Comparison of ENCODE assay signal across 9 cellular contexts in genomic region chr1:21956720-21957552, GRCh38. TPM values are rescaled to one million over a fixed set of nuclear protein-coding genes. Genes with fewer than 3 reads are reported as not detected.
DNase-seq lines count a peak whose midpoint lies in the region; ATAC-seq and TF ChIP-seq lines count a peak whose summit lies in the region.
"Had no signal": no experiment of that assay in that cellular context is flagged by ENCODE, and none has a peak within 500 bp of the region (broad histone marks: within the 10 kb centered on the region; RNA-seq: fewer than 3 reads in every experiment).

No MANE protein-coding gene starts in this region.

- 11 to 22% methylated on average over 10 to 18 of the region's 18 CpGs for WGBS in body of pancreas, 2 donors

- peak in 2 of 3 donors; percentile 32 to 57 for TF ChIP-seq POLR2A in body of pancreas (IDR thresholded peaks at IDR 0.05)

- peak overlapping the region; percentile 45 to 51 for H3K9ac ChIP-seq in stomach smooth muscle (ENCODE audit: low read length in 2 of 2)

- H3K9me3 ChIP-seq in body of pancreas (no peaks in the 10 kb centered on the region), stomach smooth muscle (ENCODE audit: control insufficient read depth in 2 of 2, low read length in 2 of 2) (no peaks in the 10 kb centered on the region)

- no peaks in the 10 kb centered on the region for H3K9me3 Mint-ChIP-seq in memory B cell

- TF ChIP-seq CTCF in body of pancreas (IDR thresholded peaks at IDR 0.05), result no peak

- H3K27ac ChIP-seq in body of pancreas (peak overlapping the region; percentile 70 to 87 (median 81)), stomach smooth muscle (ENCODE audit: low read length) (peak overlapping the region; percentile 62)

- DNase-seq in HPDE6-E6E7 (ENCODE audit: extremely low spot score), result peak; percentile 97
- DNase-seq in T-helper 9 cell, result peak; percentile 41
- DNase-seq in body of pancreas, result peak; percentile 85 to 97 (median 93)
- no peak for DNase-seq in memory B cell (ENCODE audit: low spot score in 2 of 2)
- DNase-seq in AML-193 (lab: John Stamatoyannopoulos, UW), result no peak

- no peaks in the 10 kb centered on the region for H3K36me3 Mint-ChIP-seq in memory B cell

- H3K4me3 ChIP-seq in body of pancreas (no peak overlapping the region), stomach smooth muscle (ENCODE audit: low read length in 2 of 2) (peak overlapping the region in 1 of 2 donors; percentile 22)

- H3K36me3 ChIP-seq in body of pancreas (replicated peaks in 1 of 2; ENCODE audit: insufficient read depth in 1 of 2, low read depth in 2 of 2) (no peaks in the 10 kb centered on the region), stomach smooth muscle (ENCODE audit: control insufficient read depth in 2 of 2, insufficient read depth in 2 of 2, low read length in 2 of 2) (no peaks in the 10 kb centered on the region)

- ATAC-seq in body of pancreas (peak; percentile 87), memory B cell (ENCODE audit: low read depth) (peak; percentile 62), GM21423 (IDR thresholded peaks at IDR 0.05; ENCODE audit: unreplicated experiment) (no peak), GM21737 (IDR thresholded peaks at IDR 0.05; ENCODE audit: unreplicated experiment) (no peak)

- H3K27me3 ChIP-seq in body of pancreas, result no peaks in the 10 kb centered on the region
- H3K27me3 ChIP-seq in stomach smooth muscle (ENCODE audit: control insufficient read depth in 1 of 2, insufficient read depth in 2 of 2, low read length in 2 of 2), result no peaks in the 10 kb centered on the region

- peaks cover 4% of the 10 kb centered on the region for H3K4me1 Mint-ChIP-seq in memory B cell

- no peak overlapping the region for H3K27ac Mint-ChIP-seq in memory B cell

- intact Hi-C loops in body of pancreas (cut with DNase I), result no loop called here

- H3K4me1 ChIP-seq in body of pancreas, result peaks cover 37% of the 10 kb centered on the region
- H3K4me1 ChIP-seq in stomach smooth muscle (ENCODE audit: control insufficient read depth, insufficient read depth, low read length), result peaks cover 26% of the 10 kb centered on the region

- H3K27me3 Mint-ChIP-seq in memory B cell, result peaks cover 11% of the 10 kb centered on the region

- no peak overlapping the region for H3K4me3 Mint-ChIP-seq in memory B cell

RNA-seq across cellular contexts. Expression of gene HSPG2, which starts 19.8 kb away (rescaled TPM):
- 100 to 1,000 TPM in 1 of 2 donors, 10 to 100 TPM in 1; 87.7 to 179 TPM for total RNA-seq in body of pancreas

RNA-seq across cellular contexts. Expression of gene CELA3B, which starts 19.9 kb away (rescaled TPM):
- over 10,000 TPM; 12,815 to 27,120 TPM for total RNA-seq in body of pancreas
- total RNA-seq: lower leg skin had no signal

RNA-seq across cellular contexts. Expression of gene CELA3A, which starts 44.5 kb away (rescaled TPM):
- over 10,000 TPM; 37,316 to 51,622 TPM for total RNA-seq in body of pancreas
- total RNA-seq: lower leg skin had no signal

Comparison
In these comparisons a context has a peak if more than half of its experiments do, and no peak if none do; other contexts are left out.
1. DNase-seq: peak in HPDE6-E6E7 (single experiment), T-helper 9 cell (single experiment) and body of pancreas (4 of 4); none in memory B cell (0 of 2) and AML-193 (0 of 2).
2. ATAC-seq: peak in body of pancreas (single experiment) and memory B cell (single experiment); none in GM21423 (single experiment) and GM21737 (single experiment).